ENCODE assay signal across 1 cellular context in genomic region chr17:1331708-1332107, GRCh38.
TF ChIP-seq lines count a peak whose summit lies in the region.

No MANE protein-coding gene starts in this region.

TF ChIP-seq in H1, 55 proteins besides CTCF, POLR2A, EP300 and RAD21:
- no peak for TF ChIP-seq USF2 (IDR thresholded peaks at IDR 0.05; ENCODE audit: low read length)
- TF ChIP-seq SP1 (IDR thresholded peaks at IDR 0.05; ENCODE audit: low read depth, low read length): no peak
- TF ChIP-seq YY1 (IDR thresholded peaks at IDR 0.05; ENCODE audit: low read depth, low read length): no peak
- no peak for TF ChIP-seq TBP (IDR thresholded peaks at IDR 0.05; ENCODE audit: low read depth, low read length)
- TF ChIP-seq SRF (IDR thresholded peaks at IDR 0.05; ENCODE audit: low read depth, low read length): no peak
- no peak for TF ChIP-seq SUZ12 (IDR thresholded peaks at IDR 0.05; ENCODE audit: low read length)
- no peak for TF ChIP-seq RFX5 (IDR thresholded peaks at IDR 0.05; ENCODE audit: borderline replicate concordance, low read depth, low read length)
- no peak for TF ChIP-seq CBX5 (IDR thresholded peaks at IDR 0.05; ENCODE audit: low read depth, low read length)
- TF ChIP-seq HDAC6 (IDR thresholded peaks at IDR 0.05; ENCODE audit: low read depth, low read length): no peak
TF ChIP-seq in H1: peak in this region for 0.
